In the genomic region with DNA sequence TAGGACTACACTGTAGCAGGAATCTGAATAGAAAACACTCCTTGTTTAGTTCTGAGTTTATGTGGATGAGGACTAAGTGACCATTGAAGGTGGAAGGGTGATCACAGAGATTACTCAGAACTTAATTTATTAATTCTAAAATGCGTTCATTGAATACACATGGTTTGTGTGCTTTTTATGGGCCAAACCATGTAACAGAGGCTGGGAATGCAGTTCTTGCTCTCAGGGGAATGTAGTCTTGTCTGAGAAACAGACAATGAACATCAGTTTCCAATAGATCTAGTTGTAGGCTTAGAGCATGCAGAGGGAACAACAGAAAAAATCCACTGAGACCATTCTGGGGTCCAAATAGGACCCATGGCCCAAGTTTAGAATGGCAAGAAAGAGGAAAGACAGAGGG, we compare ENCODE assay signal across 17 cellular contexts. TPM values are rescaled to one million over a fixed set of nuclear protein-coding genes. Genes with fewer than 3 reads are reported as not detected.
DNase-seq lines count a peak whose midpoint lies in the region; ATAC-seq and TF ChIP-seq lines count a peak whose summit lies in the region.
"Had no signal": no experiment of that assay in that cellular context is flagged by ENCODE, and none has a peak within 500 bp of the region (broad histone marks: within the 10 kb centered on the region; RNA-seq: fewer than 3 reads in every experiment).

No MANE protein-coding gene starts in this region.

- no peak for TF ChIP-seq CTCF in brain microvascular endothelial cell (IDR thresholded peaks at IDR 0.05; ENCODE audit: low read depth, low read length, missing control alignments)
- TF ChIP-seq CTCF in fibroblast of villous mesenchyme (IDR thresholded peaks at IDR 0.05; ENCODE audit: insufficient read depth, low read depth, low read length), result no peak
- no peak for TF ChIP-seq CTCF in smooth muscle cell (IDR thresholded peaks at IDR 0.05; ENCODE audit: borderline replicate concordance, insufficient read depth, poor library complexity, severe bottlenecking)

- DNase-seq in GM04503 (ENCODE audit: low read depth) (peak; percentile 42), brain microvascular endothelial cell (peak; percentile 25), fibroblast of villous mesenchyme (ENCODE audit: low read depth) (peak; percentile 45), smooth muscle cell (lab: John Stamatoyannopoulos, UW; ENCODE audit: unreplicated experiment) (no peak), NCI-H1092 treated with DMSO at 0.1 percent for 48 hours (lab: John Stamatoyannopoulos, UW) (no peak)
- no peak for DNase-seq in activated CD4-positive, alpha-beta T cell treated with anti-CD3 and anti-CD28 coated beads for 36 hours
- DNase-seq: Calu3, GDM1, H7, MG63, NCI-H1105, NCI-H1930, NCI-H2171, NCI-H774, PC-9 had no signal

- peak overlapping the region; percentile 14 for H3K27ac ChIP-seq in brain microvascular endothelial cell
- peak overlapping the region; percentile 16 for H3K27ac ChIP-seq in smooth muscle cell (ENCODE audit: low read depth)
- H3K27ac ChIP-seq: PC-9, SK-N-MC had no signal

- no peaks in the 10 kb centered on the region for H3K36me3 ChIP-seq in brain microvascular endothelial cell (replicated peaks)
- no peaks in the 10 kb centered on the region for H3K36me3 ChIP-seq in smooth muscle cell (ENCODE audit: low read depth)
- H3K36me3 ChIP-seq: MG63 had no signal

- H3K79me2 ChIP-seq in smooth muscle cell (ENCODE audit: low read depth), result peaks cover 91% of the 10 kb centered on the region

- CTCF ChIA-PET in activated CD4-positive, alpha-beta T cell treated with anti-CD3 and anti-CD28 coated beads for 36 hours (lab: Charles Lee), result no interaction called here

- intact Hi-C loops in activated CD4-positive, alpha-beta T cell treated with anti-CD3 and anti-CD28 coated beads for 36 hours (cut with DNase I, micrococcal nuclease), result no loop called here

- peaks cover 38% of the 10 kb centered on the region for H3K4me1 ChIP-seq in smooth muscle cell (ENCODE audit: low read depth)

- POLR2A ChIA-PET in activated CD4-positive, alpha-beta T cell treated with anti-CD3 and anti-CD28 coated beads for 36 hours (lab: Charles Lee), result no interaction called here

- WGBS in smooth muscle cell (ENCODE audit: low lambda C conversion rate), result 81% methylated on average over 1 of the region's 1 CpG

- peaks cover 6% of the 10 kb centered on the region for H3K27me3 Mint-ChIP-seq in activated CD4-positive, alpha-beta T cell treated with anti-CD3 and anti-CD28 coated beads for 36 hours

- no peaks in the 10 kb centered on the region for H3K9me3 Mint-ChIP-seq in activated CD4-positive, alpha-beta T cell treated with anti-CD3 and anti-CD28 coated beads for 36 hours (ENCODE audit: low read depth)

- no peak overlapping the region for H3K27ac Mint-ChIP-seq in activated CD4-positive, alpha-beta T cell treated with anti-CD3 and anti-CD28 coated beads for 36 hours

- ATAC-seq in GM21576 (IDR thresholded peaks at IDR 0.05; ENCODE audit: unreplicated experiment), result no peak
- ATAC-seq in activated CD4-positive, alpha-beta T cell treated with anti-CD3 and anti-CD28 coated beads for 36 hours, result no peak

- H3K4me3 ChIP-seq in brain microvascular endothelial cell (ENCODE audit: low read depth, low read length), result no peak overlapping the region
- no peak overlapping the region for H3K4me3 ChIP-seq in fibroblast of villous mesenchyme (ENCODE audit: low read depth, low read length)
- no peak overlapping the region for H3K4me3 ChIP-seq in smooth muscle cell
- H3K4me3 ChIP-seq: MG63, PC-9, SK-N-MC had no signal

- peaks cover under 1% of the 10 kb centered on the region for H3K4me1 Mint-ChIP-seq in activated CD4-positive, alpha-beta T cell treated with anti-CD3 and anti-CD28 coated beads for 36 hours

- H2AFZ ChIP-seq in smooth muscle cell (ENCODE audit: low read depth), result no peak overlapping the region
- H2AFZ ChIP-seq: PC-9 had no signal

- H3K27me3 ChIP-seq in brain microvascular endothelial cell (replicated peaks) (no peaks in the 10 kb centered on the region), smooth muscle cell (ENCODE audit: low read depth) (no peaks in the 10 kb centered on the region)
- H3K27me3 ChIP-seq: MG63 had no signal

- in situ Hi-C loops in brain microvascular endothelial cell (cut with HindIII; ENCODE audit: low pct_ligation_motif_present, low sequenced_read_pairs), result no loop called here

- no peak overlapping the region for H3K4me3 Mint-ChIP-seq in activated CD4-positive, alpha-beta T cell treated with anti-CD3 and anti-CD28 coated beads for 36 hours

- H4K20me1 ChIP-seq in smooth muscle cell (ENCODE audit: low read depth), result peaks cover 88% of the 10 kb centered on the region

- H3F3A ChIP-seq in smooth muscle cell (ENCODE audit: low read depth), result peaks cover 12% of the 10 kb centered on the region

- H3K36me3 Mint-ChIP-seq in activated CD4-positive, alpha-beta T cell treated with anti-CD3 and anti-CD28 coated beads for 36 hours (ENCODE audit: low read depth), result no peaks in the 10 kb centered on the region

- no peak overlapping the region for H3K4me2 ChIP-seq in smooth muscle cell
- H3K4me2 ChIP-seq: PC-9 had no signal

- no peak overlapping the region for H3K9ac ChIP-seq in smooth muscle cell (ENCODE audit: low read depth)

- H3K9me3 ChIP-seq in smooth muscle cell (replicated peaks; ENCODE audit: low read depth), result no peaks in the 10 kb centered on the region
- H3K9me3 ChIP-seq: MG63 had no signal

RNA-seq across cellular contexts. Expression of a gene that starts 46.0 kb away (rescaled TPM):
- total RNA-seq in fibroblast of villous mesenchyme, result 43.2 and 57.0 TPM in 2 replicates
- 39.8 and 76.5 TPM in 2 replicates for total RNA-seq in smooth muscle cell
- 36.4 and 41.8 TPM in 2 replicates for polyA plus RNA-seq in smooth muscle cell
- 1 to 10 TPM; 5.7 to 7.3 TPM for total RNA-seq in activated CD4-positive, alpha-beta T cell treated with anti-CD3 and anti-CD28 coated beads for 36 hours

RNA-seq across cellular contexts. Expression of a gene that starts 46.8 kb away (rescaled TPM):
- total RNA-seq in fibroblast of villous mesenchyme (20.0 and 28.1 TPM in 2 replicates), smooth muscle cell (36.7 and 48.3 TPM in 2 replicates)
- polyA plus RNA-seq in smooth muscle cell, result 37.7 and 39.9 TPM in 2 replicates
- 10 to 100 TPM; 31.4 to 35.2 TPM for total RNA-seq in activated CD4-positive, alpha-beta T cell treated with anti-CD3 and anti-CD28 coated beads for 36 hours

Comparison
In these comparisons a context has a peak if more than half of its experiments do, and no peak if none do; other contexts are left out.
1. DNase-seq: peak in GM04503 (single experiment), brain microvascular endothelial cell (single experiment) and fibroblast of villous mesenchyme (single experiment); none in smooth muscle cell (single experiment), NCI-H1092 treated with DMSO at 0.1 percent for 48 hours (single experiment) and activated CD4-positive, alpha-beta T cell treated with anti-CD3 and anti-CD28 coated beads for 36 hours (single experiment).